ENCODE assay signal across 9 cellular contexts in the genomic region with DNA sequence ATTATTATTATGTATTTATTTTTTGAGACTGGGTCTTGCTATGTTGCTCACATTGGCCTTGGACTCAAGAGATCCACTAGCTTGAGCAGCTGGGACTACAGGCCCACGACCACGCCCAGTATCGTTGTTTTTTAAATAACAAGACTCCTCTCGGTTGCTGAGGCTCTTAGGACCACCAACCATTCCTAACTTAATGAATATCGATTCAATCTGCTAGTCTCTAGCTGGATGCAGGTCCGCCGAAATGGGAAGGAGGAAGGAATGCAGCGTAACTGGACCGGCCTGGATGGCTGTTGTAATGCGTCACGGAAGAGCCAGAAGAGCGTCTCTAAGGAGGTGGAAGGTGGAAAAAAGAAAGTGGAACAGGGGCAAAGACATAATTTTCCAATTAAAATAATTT. TPM values are rescaled to one million over a fixed set of nuclear protein-coding genes. Genes with fewer than 3 reads are reported as not detected.
DNase-seq lines count a peak whose midpoint lies in the region; ATAC-seq and TF ChIP-seq lines count a peak whose summit lies in the region.
"Had no signal": no experiment of that assay in that cellular context is flagged by ENCODE, and none has a peak within 500 bp of the region (broad histone marks: within the 10 kb centered on the region; RNA-seq: fewer than 3 reads in every experiment).

No MANE protein-coding gene starts in this region.

- H3K79me2 ChIP-seq in OCI-LY7 (ENCODE audit: insufficient read depth, low read depth, low read length): no peaks in the 10 kb centered on the region

- H3K36me3 Mint-ChIP-seq in T-helper 1 cell treated with Interleukin-12 subunit alpha and Interleukin-12 subunit beta and Interleukin-4 antibody, amounts not matched to agents 30 μg/mL and 1 μg/mL, for 36 hours (ENCODE audit: low read depth): peaks cover 45% of the 10 kb centered on the region
- peaks cover 55% of the 10 kb centered on the region for H3K36me3 Mint-ChIP-seq in activated T-helper 2 cell treated with anti-CD3 and anti-CD28 coated beads, Interferon-gamma antibody, Interleukin-2, Interleukin-4, amounts not matched to agents 10 μg/mL and 5 μg/mL and 100 μg/mL, durations not matched to agents 14 hours and 24 hours and 36 hours (ENCODE audit: low read depth)

- H3K27ac Mint-ChIP-seq in T-helper 1 cell treated with Interleukin-12 subunit alpha and Interleukin-12 subunit beta and Interleukin-4 antibody, amounts not matched to agents 30 μg/mL and 1 μg/mL, for 36 hours: peak overlapping the region; percentile 76
- peak overlapping the region; percentile 24 for H3K27ac Mint-ChIP-seq in activated T-helper 2 cell treated with anti-CD3 and anti-CD28 coated beads, Interferon-gamma antibody, Interleukin-2, Interleukin-4, amounts not matched to agents 10 μg/mL and 5 μg/mL and 100 μg/mL, durations not matched to agents 14 hours and 24 hours and 36 hours
- no peak overlapping the region for H3K27ac Mint-ChIP-seq in stimulated activated naive CD8-positive, alpha-beta T cell treated with anti-CD3 and anti-CD28 coated beads, Interleukin-15, amount 100 ng/mL, for 72 hours

- no peaks in the 10 kb centered on the region for H3K9me3 Mint-ChIP-seq in T-helper 1 cell treated with Interleukin-12 subunit alpha and Interleukin-12 subunit beta and Interleukin-4 antibody, amounts not matched to agents 30 μg/mL and 1 μg/mL, for 36 hours
- H3K9me3 Mint-ChIP-seq in activated T-helper 2 cell treated with anti-CD3 and anti-CD28 coated beads, Interferon-gamma antibody, Interleukin-2, Interleukin-4, amounts not matched to agents 10 μg/mL and 5 μg/mL and 100 μg/mL, durations not matched to agents 14 hours and 24 hours and 36 hours: no peaks in the 10 kb centered on the region
- no peaks in the 10 kb centered on the region for H3K9me3 Mint-ChIP-seq in stimulated activated naive CD8-positive, alpha-beta T cell treated with anti-CD3 and anti-CD28 coated beads, Interleukin-15, amount 100 ng/mL, for 72 hours

- POLR2A ChIA-PET in OCI-LY7 (lab: Charles Lee): no interaction called here

- H3K36me3 ChIP-seq in iPS-20b (ENCODE audit: insufficient read depth, low read depth, low read length): peaks cover 15% of the 10 kb centered on the region; the same call in 1 of the 2 replicates
- H3K36me3 ChIP-seq in OCI-LY7 (ENCODE audit: insufficient read depth, low read length): no peaks in the 10 kb centered on the region

- peaks cover 59% of the 10 kb centered on the region for H3K4me1 Mint-ChIP-seq in T-helper 1 cell treated with Interleukin-12 subunit alpha and Interleukin-12 subunit beta and Interleukin-4 antibody, amounts not matched to agents 30 μg/mL and 1 μg/mL, for 36 hours (ENCODE audit: low read depth)
- H3K4me1 Mint-ChIP-seq in activated T-helper 2 cell treated with anti-CD3 and anti-CD28 coated beads, Interferon-gamma antibody, Interleukin-2, Interleukin-4, amounts not matched to agents 10 μg/mL and 5 μg/mL and 100 μg/mL, durations not matched to agents 14 hours and 24 hours and 36 hours (ENCODE audit: low read depth): peaks cover 76% of the 10 kb centered on the region
- peaks cover 55% of the 10 kb centered on the region for H3K4me1 Mint-ChIP-seq in stimulated activated naive CD8-positive, alpha-beta T cell treated with anti-CD3 and anti-CD28 coated beads, Interleukin-15, amount 100 ng/mL, for 72 hours

- BruUV-seq in OCI-LY7 (replicated peaks; lab: Mats Ljungman, UMichigan): no TSS peak

- intact Hi-C loops in activated T-helper 2 cell treated with anti-CD3 and anti-CD28 coated beads, Interferon-gamma antibody, Interleukin-2, Interleukin-4, amounts not matched to agents 10 μg/mL and 5 μg/mL and 100 μg/mL, durations not matched to agents 14 hours and 24 hours and 36 hours (cut with micrococcal nuclease): loop anchor here (5.0 to 10.0 kb wide), 2 partner anchors 186 to 329 kb away; no protein-coding TSS in a partner anchor
- intact Hi-C loops in OCI-LY7 (cut with micrococcal nuclease; ENCODE audit: unreplicated experiment): no loop called here

- peaks cover 30% of the 10 kb centered on the region; the same call in 1 of the 2 replicates for H3K27me3 ChIP-seq in iPS-20b (ENCODE audit: insufficient read depth, low read length)

- H2AFZ ChIP-seq in OCI-LY7 (ENCODE audit: low read length): no peak overlapping the region

- peak overlapping the region; percentile 94 for H3K4me3 Mint-ChIP-seq in T-helper 1 cell treated with Interleukin-12 subunit alpha and Interleukin-12 subunit beta and Interleukin-4 antibody, amounts not matched to agents 30 μg/mL and 1 μg/mL, for 36 hours
- peak overlapping the region; percentile 79 for H3K4me3 Mint-ChIP-seq in activated T-helper 2 cell treated with anti-CD3 and anti-CD28 coated beads, Interferon-gamma antibody, Interleukin-2, Interleukin-4, amounts not matched to agents 10 μg/mL and 5 μg/mL and 100 μg/mL, durations not matched to agents 14 hours and 24 hours and 36 hours (ENCODE audit: low read depth)
- peak overlapping the region; percentile 56 to 62 for H3K4me3 Mint-ChIP-seq in stimulated activated naive CD8-positive, alpha-beta T cell treated with anti-CD3 and anti-CD28 coated beads, Interleukin-15, amount 100 ng/mL, for 72 hours

- H3K27ac ChIP-seq in iPS-20b (ENCODE audit: low read length) (no peak overlapping the region), OCI-LY7 (ENCODE audit: low read depth, low read length, poor library complexity, severe bottlenecking) (no peak overlapping the region)

- H3K9me3 ChIP-seq in iPS-20b (ENCODE audit: insufficient read depth, low read depth, low read length) (no peaks in the 10 kb centered on the region), OCI-LY7 (ENCODE audit: low read length) (no peaks in the 10 kb centered on the region)

- no peak for ATAC-seq in stimulated activated naive CD8-positive, alpha-beta T cell treated with anti-CD3 and anti-CD28 coated beads, Interleukin-15, amount 100 ng/mL, for 72 hours
- no peak for ATAC-seq in HG03045 (IDR thresholded peaks at IDR 0.05; ENCODE audit: unreplicated experiment)

- H3K4me2 ChIP-seq in OCI-LY7 (ENCODE audit: low read length): no peak overlapping the region; the same call in 1 of the 2 replicates

- H3K9me2 ChIP-seq in OCI-LY7 (ENCODE audit: insufficient read depth, low read length): no peaks in the 10 kb centered on the region

- no peaks in the 10 kb centered on the region for H4K20me1 ChIP-seq in OCI-LY7 (ENCODE audit: insufficient read depth, low read length)

- H3K27me3 Mint-ChIP-seq in T-helper 1 cell treated with Interleukin-12 subunit alpha and Interleukin-12 subunit beta and Interleukin-4 antibody, amounts not matched to agents 30 μg/mL and 1 μg/mL, for 36 hours (ENCODE audit: low read depth): peaks cover 4% of the 10 kb centered on the region
- no peaks in the 10 kb centered on the region for H3K27me3 Mint-ChIP-seq in activated T-helper 2 cell treated with anti-CD3 and anti-CD28 coated beads, Interferon-gamma antibody, Interleukin-2, Interleukin-4, amounts not matched to agents 10 μg/mL and 5 μg/mL and 100 μg/mL, durations not matched to agents 14 hours and 24 hours and 36 hours (ENCODE audit: low read depth)
- H3K27me3 Mint-ChIP-seq in stimulated activated naive CD8-positive, alpha-beta T cell treated with anti-CD3 and anti-CD28 coated beads, Interleukin-15, amount 100 ng/mL, for 72 hours: no peaks in the 10 kb centered on the region

- no peak overlapping the region for H3K9ac ChIP-seq in iPS-20b (ENCODE audit: low read depth, low read length)

- CTCF ChIA-PET in OCI-LY7 (lab: Charles Lee; ENCODE audit: unreplicated experiment): no interaction called here

- TF ChIP-seq CTCF in OCI-LY7 (conservative IDR thresholded peaks at IDR 0.05; ENCODE audit: low read length): no peak

- H3K4me3 ChIP-seq in iPS-20b (ENCODE audit: low read length) (peak overlapping the region; percentile 87), OCI-LY7 (ENCODE audit: low read depth, low read length, poor library complexity, severe bottlenecking) (no peak overlapping the region)

- H3K4me1 ChIP-seq in iPS-20b (ENCODE audit: insufficient read depth, low read length) (peaks cover 40% of the 10 kb centered on the region), OCI-LY7 (ENCODE audit: insufficient read depth, low read length, poor library complexity, severe bottlenecking) (no peaks in the 10 kb centered on the region)

- in situ Hi-C loops in KBM-7 (cut with MboI; ENCODE audit: low pct_unique_long_range_greater_than_20kb, low sequenced_read_pairs): no loop called here

- DNase-seq in T-helper 1 cell (no peak), KBM-7 (no peak), OCI-LY7 (ENCODE audit: low spot score) (no peak)
- no peak for DNase-seq in activated T-helper 2 cell treated with anti-CD3 and anti-CD28 coated beads, Interferon-gamma antibody, Interleukin-2, Interleukin-4, amounts not matched to agents 10 μg/mL and 5 μg/mL and 100 μg/mL, durations not matched to agents 14 hours and 24 hours and 36 hours (ENCODE audit: low spot score)
- no peak for DNase-seq in stimulated activated naive CD8-positive, alpha-beta T cell treated with anti-CD3 and anti-CD28 coated beads, Interleukin-15, amount 100 ng/mL, for 72 hours
- DNase-seq: RPMI8226 had no signal

RNA-seq across cellular contexts. Expression of gene ANXA2, which starts 1.7 kb away (rescaled TPM):
- 262 and 267 TPM in 2 replicates for total RNA-seq in activated T-helper 2 cell treated with anti-CD3 and anti-CD28 coated beads, Interferon-gamma antibody, Interleukin-2, Interleukin-4, amounts not matched to agents 10 μg/mL and 5 μg/mL and 100 μg/mL, durations not matched to agents 14 hours and 24 hours and 36 hours
- total RNA-seq in OCI-LY7 (2014; rRNA removed; shearing (Covaris generic)): 26.5 and 40.1 TPM in 2 replicates
- 29.8 and 43.4 TPM in 2 replicates for total RNA-seq in OCI-LY7 (2022)

Comparison
In these comparisons a context has a peak if more than half of its experiments do, and no peak if none do; other contexts are left out.
1. H3K27ac Mint-ChIP-seq: peak in T-helper 1 cell treated with Interleukin-12 subunit alpha and Interleukin-12 subunit beta and Interleukin-4 antibody, amounts not matched to agents 30 μg/mL and 1 μg/mL, for 36 hours (single experiment) and activated T-helper 2 cell treated with anti-CD3 and anti-CD28 coated beads, Interferon-gamma antibody, Interleukin-2, Interleukin-4, amounts not matched to agents 10 μg/mL and 5 μg/mL and 100 μg/mL, durations not matched to agents 14 hours and 24 hours and 36 hours (single experiment); none in stimulated activated naive CD8-positive, alpha-beta T cell treated with anti-CD3 and anti-CD28 coated beads, Interleukin-15, amount 100 ng/mL, for 72 hours (0 of 2).
2. Peak in every context shown above with its lines, with median percentiles within 50 percentile points of each other: H3K4me3 Mint-ChIP-seq.